In the genomic region with DNA sequence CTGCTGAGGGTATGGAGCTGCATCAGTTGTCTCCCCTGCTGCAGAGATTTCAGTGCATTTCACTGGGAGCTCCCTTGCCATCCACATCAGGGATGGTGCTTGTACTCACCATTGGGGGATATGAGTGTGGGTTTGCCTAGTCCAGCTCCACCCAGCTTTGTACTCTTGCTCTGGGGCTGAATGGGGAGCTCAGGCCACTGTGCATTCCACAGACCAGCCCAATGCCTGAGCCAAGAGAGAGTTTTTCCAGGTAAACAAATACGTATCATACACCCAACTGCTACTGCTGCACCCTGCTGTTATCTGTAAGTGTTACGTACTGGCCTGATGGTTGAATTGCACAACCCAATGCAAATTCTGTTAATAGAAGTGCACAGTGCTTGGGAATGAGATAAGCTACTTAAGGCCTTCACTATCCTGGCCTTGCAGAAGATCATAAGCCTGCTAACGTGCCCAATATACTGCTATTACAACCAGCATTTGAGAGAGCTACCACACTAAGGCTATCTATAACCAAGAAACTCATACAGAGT, we compare ENCODE assay signal across 18 cellular contexts.
"Had no signal": no experiment of that assay in that cellular context is flagged by ENCODE, and none has a peak within 500 bp of the region (broad histone marks: within the 10 kb centered on the region; RNA-seq: fewer than 3 reads in every experiment).

No MANE protein-coding gene starts in this region.

- H3K9me3 ChIP-seq: neutrophil, prostate gland, thoracic aorta, transverse colon had no signal

- H3K4me3 Mint-ChIP-seq: effector memory CD8-positive, alpha-beta T cell; mesothelial cell of epicardium; naive B cell; natural killer cell treated with Interleukin-12 subunit alpha and Interleukin-12 subunit beta and Interleukin-15 and Interleukin-18, amount 100 ng/mL, for 72 hours; neural crest cell; stimulated activated memory B cell treated with anti-CD40 and anti-IgM and Interleukin-4, amounts not matched to agents 10 μg/mL and 1 μg/mL and 100 μg/mL, for 72 hours had no signal

- H3K4me1 Mint-ChIP-seq: mesothelial cell of epicardium; naive B cell; neural crest cell; stimulated activated memory B cell treated with anti-CD40 and anti-IgM and Interleukin-4, amounts not matched to agents 10 μg/mL and 1 μg/mL and 100 μg/mL, for 72 hours had no signal

- H3K4me3 ChIP-seq: mucosa of descending colon, prostate gland, right atrium auricular region, thoracic aorta, transverse colon had no signal

- DNase-seq: cortex of kidney; effector memory CD8-positive, alpha-beta T cell; mesenchymal stem cell; mucosa of descending colon; naive B cell; stimulated activated CD4-positive, alpha-beta T cell treated with anti-CD3 and anti-CD28 coated beads, Interleukin-2, amount 100 ng/mL, for 24 hours; stimulated activated CD4-positive, alpha-beta T cell treated with anti-CD3 and anti-CD28 coated beads, Interleukin-4, amount 100 ng/mL, for 4 hours; stimulated activated naive CD8-positive, alpha-beta T cell treated with anti-CD3 and anti-CD28 coated beads, Interleukin-15, Interleukin-2, amounts not matched to agents 100 U/mL and 50 U/mL, for 24 hours; transverse colon had no signal

- H3K9me3 Mint-ChIP-seq: effector memory CD8-positive, alpha-beta T cell; stimulated activated memory B cell treated with anti-CD40 and anti-IgM and Interleukin-4, amounts not matched to agents 10 μg/mL and 1 μg/mL and 100 μg/mL, for 72 hours had no signal

- H3K27ac ChIP-seq: neutrophil, prostate gland, right atrium auricular region, thoracic aorta, transverse colon had no signal

- H3K36me3 ChIP-seq: neutrophil, prostate gland, right atrium auricular region, thoracic aorta, transverse colon had no signal

- H3K4me1 ChIP-seq: prostate gland, right atrium auricular region, transverse colon had no signal

- H3K27ac Mint-ChIP-seq: effector memory CD8-positive, alpha-beta T cell; mesothelial cell of epicardium; natural killer cell treated with Interleukin-12 subunit alpha and Interleukin-12 subunit beta and Interleukin-15 and Interleukin-18, amount 100 ng/mL, for 72 hours; stimulated activated memory B cell treated with anti-CD40 and anti-IgM and Interleukin-4, amounts not matched to agents 10 μg/mL and 1 μg/mL and 100 μg/mL, for 72 hours had no signal

- H3K36me3 Mint-ChIP-seq: mesothelial cell of epicardium; naive B cell; natural killer cell treated with Interleukin-12 subunit alpha and Interleukin-12 subunit beta and Interleukin-15 and Interleukin-18, amount 100 ng/mL, for 72 hours; stimulated activated memory B cell treated with anti-CD40 and anti-IgM and Interleukin-4, amounts not matched to agents 10 μg/mL and 1 μg/mL and 100 μg/mL, for 72 hours had no signal

- H3K27me3 Mint-ChIP-seq: effector memory CD8-positive, alpha-beta T cell; naive B cell; natural killer cell treated with Interleukin-12 subunit alpha and Interleukin-12 subunit beta and Interleukin-15 and Interleukin-18, amount 100 ng/mL, for 72 hours; stimulated activated memory B cell treated with anti-CD40 and anti-IgM and Interleukin-4, amounts not matched to agents 10 μg/mL and 1 μg/mL and 100 μg/mL, for 72 hours had no signal

- H3K27me3 ChIP-seq: neutrophil, right atrium auricular region, transverse colon had no signal

- ATAC-seq: effector memory CD8-positive, alpha-beta T cell; mucosa of descending colon; natural killer cell treated with Interleukin-12 subunit alpha and Interleukin-12 subunit beta and Interleukin-15 and Interleukin-18, amount 100 ng/mL, for 72 hours; sciatic nerve; stimulated activated memory B cell treated with anti-CD40 and anti-IgM and Interleukin-4, amounts not matched to agents 10 μg/mL and 1 μg/mL and 100 μg/mL, for 72 hours; stimulated activated naive CD8-positive, alpha-beta T cell treated with anti-CD3 and anti-CD28 coated beads, Interleukin-15, Interleukin-2, amounts not matched to agents 100 U/mL and 50 U/mL, for 24 hours had no signal
